In the genomic region with DNA sequence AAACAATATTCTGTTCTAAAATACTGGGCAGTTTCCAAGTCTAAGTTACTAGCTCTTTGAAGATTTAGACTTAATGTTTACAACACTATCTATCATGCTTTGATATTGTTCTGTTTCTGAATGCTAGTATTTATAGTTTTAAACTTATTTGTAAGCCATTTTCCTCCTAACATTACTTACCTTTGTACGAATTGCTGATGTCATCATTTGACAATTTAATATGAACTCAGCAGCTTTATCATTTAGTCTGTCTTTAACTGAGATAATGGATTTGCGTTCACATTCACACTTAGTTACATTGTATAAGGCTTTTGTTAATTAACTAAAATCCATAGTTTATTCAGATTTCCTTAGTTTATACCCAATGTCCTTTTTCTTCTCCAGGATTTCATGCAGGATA, we compare ENCODE assay signal across 24 cellular contexts.
"Had no signal": no experiment of that assay in that cellular context is flagged by ENCODE, and none has a peak within 500 bp of the region (broad histone marks: within the 10 kb centered on the region; RNA-seq: fewer than 3 reads in every experiment).

No MANE protein-coding gene starts in this region.

- H3K27me3 Mint-ChIP-seq: activated CD4-positive, alpha-beta memory T cell treated with anti-CD3 and anti-CD28 coated beads for 36 hours; activated CD4-positive, alpha-beta T cell treated with anti-CD3 and anti-CD28 coated beads, Interleukin-2, amount 10 ng/mL, durations not matched to agents 7 days and 5 days; activated naive CD4-positive, alpha-beta T cell treated with anti-CD3 and anti-CD28 coated beads, Interleukin-2, amount 10 ng/mL, durations not matched to agents 7 days and 5 days; brain; central memory CD8-positive, alpha-beta T cell had no signal

- H3K4me1 Mint-ChIP-seq: brain had no signal

- H3K4me3 Mint-ChIP-seq: activated CD4-positive, alpha-beta memory T cell treated with anti-CD3 and anti-CD28 coated beads for 36 hours; activated CD4-positive, alpha-beta T cell treated with anti-CD3 and anti-CD28 coated beads, Interleukin-2, amount 10 ng/mL, durations not matched to agents 7 days and 5 days; activated naive CD4-positive, alpha-beta T cell treated with anti-CD3 and anti-CD28 coated beads, Interleukin-2, amount 10 ng/mL, durations not matched to agents 7 days and 5 days; activated T-cell treated with anti-CD3 and anti-CD28 coated beads, Interleukin-2, amount 50 U/mL, for 4 hours; brain; central memory CD8-positive, alpha-beta T cell had no signal

- H3K27ac ChIP-seq: VCaP had no signal

- H3K9me3 Mint-ChIP-seq: activated CD4-positive, alpha-beta memory T cell treated with anti-CD3 and anti-CD28 coated beads for 36 hours; activated CD4-positive, alpha-beta T cell treated with anti-CD3 and anti-CD28 coated beads, Interleukin-2, amount 10 ng/mL, durations not matched to agents 7 days and 5 days; activated naive CD4-positive, alpha-beta T cell treated with anti-CD3 and anti-CD28 coated beads, Interleukin-2, amount 10 ng/mL, durations not matched to agents 7 days and 5 days; activated T-cell treated with anti-CD3 and anti-CD28 coated beads, Interleukin-2, amount 50 U/mL, for 4 hours; central memory CD8-positive, alpha-beta T cell had no signal

- FAIRE-seq: astrocyte had no signal

- ATAC-seq: activated T-cell treated with anti-CD3 and anti-CD28 coated beads, Interleukin-2, amount 50 U/mL, for 4 hours had no signal

- H3K27ac Mint-ChIP-seq: activated CD4-positive, alpha-beta memory T cell treated with anti-CD3 and anti-CD28 coated beads for 36 hours; activated CD4-positive, alpha-beta T cell treated with anti-CD3 and anti-CD28 coated beads, Interleukin-2, amount 10 ng/mL, durations not matched to agents 7 days and 5 days; activated naive CD4-positive, alpha-beta T cell treated with anti-CD3 and anti-CD28 coated beads, Interleukin-2, amount 10 ng/mL, durations not matched to agents 7 days and 5 days; brain had no signal

- DNase-seq: activated CD4-positive, alpha-beta memory T cell treated with anti-CD3 and anti-CD28 coated beads for 36 hours; activated CD4-positive, alpha-beta T cell treated with anti-CD3 and anti-CD28 coated beads, Interleukin-2, amount 10 ng/mL, durations not matched to agents 7 days and 5 days; activated CD4-positive, CD25-positive, alpha-beta regulatory T cell; activated CD8-positive, alpha-beta memory T cell treated with anti-CD3 and anti-CD28 coated beads for 24 hours; activated gamma-delta T cell; activated naive CD4-positive, alpha-beta T cell treated with anti-CD3 and anti-CD28 coated beads, Interleukin-2, amount 10 ng/mL, durations not matched to agents 7 days and 5 days; activated T-cell treated with anti-CD3 and anti-CD28 coated beads, Interleukin-2, amount 50 U/mL, for 4 hours; amygdala; NCI-H1092 treated with DMSO at 0.1 percent for 48 hours; NCI-H1417 treated with DMSO at 0.1 percent for 48 hours; NCI-H1694; NCI-H2029; NCI-H2107; NCI-H2171 treated with DMSO at 0.1 percent for 48 hours; NCI-H226; NCI-H510A; NCI-H526 treated with DMSO at 0.1 percent for 48 hours; NCI-H82; SIG-M5; T-helper 1 cell had no signal
